1 cellular context compared by ENCODE assay signal in the genomic region with DNA sequence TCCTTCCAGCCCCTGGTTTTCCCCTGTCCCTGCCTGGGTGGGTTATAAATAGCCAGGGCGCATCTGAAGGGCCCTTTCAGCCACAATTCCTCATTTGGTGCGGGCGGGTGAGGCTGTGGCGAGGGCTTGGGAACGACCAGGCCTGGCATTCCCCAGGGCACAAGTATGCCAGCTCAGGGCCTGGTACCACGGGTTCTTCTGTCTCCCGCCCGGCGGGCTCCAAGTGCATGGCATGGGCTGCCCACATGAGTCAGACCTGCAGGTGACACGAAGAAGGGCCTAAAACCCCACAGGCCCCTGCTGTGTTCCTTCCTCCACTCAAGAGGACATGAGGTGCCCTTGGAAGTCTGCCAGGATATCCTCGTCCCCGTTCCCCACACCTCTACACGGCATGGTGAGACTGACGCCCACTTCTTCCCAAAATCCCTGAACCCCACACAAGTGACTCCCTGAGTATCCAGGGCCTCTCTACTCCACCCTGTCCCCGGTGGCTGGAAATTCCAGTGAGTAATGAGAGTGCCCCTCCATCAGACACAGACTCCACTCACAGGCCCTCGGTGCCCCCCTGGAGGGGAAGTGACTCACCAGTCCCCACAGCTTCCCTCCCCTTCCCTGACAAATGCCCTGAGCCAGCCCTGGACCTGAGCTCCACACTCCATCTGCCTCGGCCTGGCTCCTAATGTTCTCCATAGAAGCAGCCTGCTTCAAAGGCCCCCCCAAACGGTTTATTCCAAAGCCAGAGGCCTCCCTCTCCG.
TF ChIP-seq lines count a peak whose summit lies in the region.

No MANE protein-coding gene starts in this region.

TF ChIP-seq in HepG2, 621 proteins besides CTCF, POLR2A, EP300 and RAD21 (continued from another document and continues in another):
- TF ChIP-seq, protein P1, sequence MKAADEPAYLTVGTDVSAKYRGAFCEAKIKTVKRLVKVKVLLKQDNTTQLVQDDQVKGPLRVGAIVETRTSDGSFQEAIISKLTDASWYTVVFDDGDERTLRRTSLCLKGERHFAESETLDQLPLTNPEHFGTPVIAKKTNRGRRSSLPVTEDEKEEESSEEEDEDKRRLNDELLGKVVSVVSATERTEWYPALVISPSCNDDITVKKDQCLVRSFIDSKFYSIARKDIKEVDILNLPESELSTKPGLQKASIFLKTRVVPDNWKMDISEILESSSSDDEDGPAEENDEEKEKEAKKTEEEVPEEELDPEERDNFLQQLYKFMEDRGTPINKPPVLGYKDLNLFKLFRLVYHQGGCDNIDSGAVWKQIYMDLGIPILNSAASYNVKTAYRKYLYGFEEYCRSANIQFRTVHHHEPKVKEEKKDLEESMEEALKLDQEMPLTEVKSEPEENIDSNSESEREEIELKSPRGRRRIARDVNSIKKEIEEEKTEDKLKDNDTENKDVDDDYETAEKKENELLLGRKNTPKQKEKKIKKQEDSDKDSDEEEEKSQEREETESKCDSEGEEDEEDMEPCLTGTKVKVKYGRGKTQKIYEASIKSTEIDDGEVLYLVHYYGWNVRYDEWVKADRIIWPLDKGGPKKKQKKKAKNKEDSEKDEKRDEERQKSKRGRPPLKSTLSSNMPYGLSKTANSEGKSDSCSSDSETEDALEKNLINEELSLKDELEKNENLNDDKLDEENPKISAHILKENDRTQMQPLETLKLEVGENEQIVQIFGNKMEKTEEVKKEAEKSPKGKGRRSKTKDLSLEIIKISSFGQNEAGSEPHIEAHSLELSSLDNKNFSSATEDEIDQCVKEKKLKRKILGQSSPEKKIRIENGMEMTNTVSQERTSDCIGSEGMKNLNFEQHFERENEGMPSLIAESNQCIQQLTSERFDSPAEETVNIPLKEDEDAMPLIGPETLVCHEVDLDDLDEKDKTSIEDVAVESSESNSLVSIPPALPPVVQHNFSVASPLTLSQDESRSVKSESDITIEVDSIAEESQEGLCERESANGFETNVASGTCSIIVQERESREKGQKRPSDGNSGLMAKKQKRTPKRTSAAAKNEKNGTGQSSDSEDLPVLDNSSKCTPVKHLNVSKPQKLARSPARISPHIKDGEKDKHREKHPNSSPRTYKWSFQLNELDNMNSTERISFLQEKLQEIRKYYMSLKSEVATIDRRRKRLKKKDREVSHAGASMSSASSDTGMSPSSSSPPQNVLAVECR (CRISPR knock-in tag; IDR thresholded peaks at IDR 0.05; ENCODE audit: borderline replicate concordance), result no peak
- TF ChIP-seq, protein P2, sequence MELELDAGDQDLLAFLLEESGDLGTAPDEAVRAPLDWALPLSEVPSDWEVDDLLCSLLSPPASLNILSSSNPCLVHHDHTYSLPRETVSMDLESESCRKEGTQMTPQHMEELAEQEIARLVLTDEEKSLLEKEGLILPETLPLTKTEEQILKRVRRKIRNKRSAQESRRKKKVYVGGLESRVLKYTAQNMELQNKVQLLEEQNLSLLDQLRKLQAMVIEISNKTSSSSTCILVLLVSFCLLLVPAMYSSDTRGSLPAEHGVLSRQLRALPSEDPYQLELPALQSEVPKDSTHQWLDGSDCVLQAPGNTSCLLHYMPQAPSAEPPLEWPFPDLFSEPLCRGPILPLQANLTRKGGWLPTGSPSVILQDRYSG (CRISPR knock-in tag; IDR thresholded peaks at IDR 0.05), result no peak
- TF ChIP-seq NFIC (IDR thresholded peaks at IDR 0.05; ENCODE audit: low read length) (no peak), ZNF703 (CRISPR knock-in tag; IDR thresholded peaks at IDR 0.05; ENCODE audit: borderline replicate concordance) (no peak), RBM22 (optimal IDR thresholded peaks at IDR 0.05; ENCODE audit: low read length) (no peak), ZBTB37 (CRISPR knock-in tag; IDR thresholded peaks at IDR 0.05) (no peak), YY1 (IDR thresholded peaks at IDR 0.05; ENCODE audit: insufficient read depth, insufficient replicate concordance, low read depth, low read length) (peak; percentile 10), SOX5 (CRISPR knock-in tag; IDR thresholded peaks at IDR 0.05; ENCODE audit: borderline replicate concordance) (no peak), ZNF720 (CRISPR knock-in tag; IDR thresholded peaks at IDR 0.05) (no peak), TFE3 (CRISPR knock-in tag; IDR thresholded peaks at IDR 0.05) (0 out of 2 replicates have a peak, but pooled peaks have one; percentile 9), ZBTB3 (CRISPR knock-in tag; IDR thresholded peaks at IDR 0.05; ENCODE audit: borderline replicate concordance, low read depth) (no peak), ZNF343 (CRISPR knock-in tag; IDR thresholded peaks at IDR 0.05) (no peak), ZNF205 (CRISPR knock-in tag; IDR thresholded peaks at IDR 0.05) (no peak), ZMYM2 (CRISPR knock-in tag; IDR thresholded peaks at IDR 0.05) (no peak), CBFB (CRISPR knock-in tag; IDR thresholded peaks at IDR 0.05) (no peak), POLR2AphosphoS2 (IDR thresholded peaks at IDR 0.05; ENCODE audit: low read depth, low read length) (no peak), ZNF547 (CRISPR knock-in tag; IDR thresholded peaks at IDR 0.05) (no peak), FOXP4 (CRISPR knock-in tag; IDR thresholded peaks at IDR 0.05) (no peak), ZNF646 (CRISPR knock-in tag; IDR thresholded peaks at IDR 0.05) (no peak), MZF1 (CRISPR knock-in tag; IDR thresholded peaks at IDR 0.05; ENCODE audit: borderline replicate concordance) (no peak), ARNT2 (CRISPR knock-in tag; IDR thresholded peaks at IDR 0.05; ENCODE audit: low read depth) (no peak), ZFP36L2 (CRISPR knock-in tag; IDR thresholded peaks at IDR 0.05) (no peak), NR0B2 (CRISPR knock-in tag; IDR thresholded peaks at IDR 0.05) (no peak), NAIF1 (CRISPR knock-in tag; IDR thresholded peaks at IDR 0.05; ENCODE audit: borderline replicate concordance) (no peak)
- TF ChIP-seq, protein P3, sequence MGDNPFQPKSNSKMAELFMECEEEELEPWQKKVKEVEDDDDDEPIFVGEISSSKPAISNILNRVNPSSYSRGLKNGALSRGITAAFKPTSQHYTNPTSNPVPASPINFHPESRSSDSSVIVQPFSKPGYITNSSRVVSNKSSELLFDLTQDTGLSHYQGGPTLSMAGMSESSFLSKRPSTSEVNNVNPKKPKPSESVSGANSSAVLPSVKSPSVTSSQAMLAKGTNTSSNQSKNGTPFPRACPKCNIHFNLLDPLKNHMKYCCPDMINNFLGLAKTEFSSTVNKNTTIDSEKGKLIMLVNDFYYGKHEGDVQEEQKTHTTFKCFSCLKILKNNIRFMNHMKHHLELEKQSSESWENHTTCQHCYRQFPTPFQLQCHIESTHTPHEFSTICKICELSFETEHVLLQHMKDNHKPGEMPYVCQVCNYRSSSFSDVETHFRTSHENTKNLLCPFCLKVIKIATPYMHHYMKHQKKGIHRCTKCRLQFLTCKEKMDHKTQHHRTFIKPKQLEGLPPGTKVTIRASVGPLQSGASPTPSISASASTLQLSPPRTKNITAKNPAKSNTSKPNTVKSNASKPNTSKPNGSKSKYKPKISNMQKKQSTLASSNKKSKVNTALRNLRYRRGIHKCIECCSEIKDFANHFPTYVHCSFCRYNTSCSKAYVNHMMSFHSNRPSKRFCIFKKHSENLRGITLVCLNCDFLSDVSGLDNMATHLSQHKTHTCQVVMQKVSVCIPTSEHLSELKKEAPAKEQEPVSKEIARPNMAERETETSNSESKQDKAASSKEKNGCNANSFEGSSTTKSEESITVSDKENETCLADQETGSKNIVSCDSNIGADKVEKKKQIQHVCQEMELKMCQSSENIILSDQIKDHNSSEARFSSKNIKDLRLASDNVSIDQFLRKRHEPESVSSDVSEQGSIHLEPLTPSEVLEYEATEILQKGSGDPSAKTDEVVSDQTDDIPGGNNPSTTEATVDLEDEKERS (CRISPR knock-in tag; IDR thresholded peaks at IDR 0.05), result no peak
- TF ChIP-seq, protein P4, sequence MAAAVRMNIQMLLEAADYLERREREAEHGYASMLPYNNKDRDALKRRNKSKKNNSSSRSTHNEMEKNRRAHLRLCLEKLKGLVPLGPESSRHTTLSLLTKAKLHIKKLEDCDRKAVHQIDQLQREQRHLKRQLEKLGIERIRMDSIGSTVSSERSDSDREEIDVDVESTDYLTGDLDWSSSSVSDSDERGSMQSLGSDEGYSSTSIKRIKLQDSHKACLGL (CRISPR knock-in tag; IDR thresholded peaks at IDR 0.05), result no peak
- TF ChIP-seq, protein P5, sequence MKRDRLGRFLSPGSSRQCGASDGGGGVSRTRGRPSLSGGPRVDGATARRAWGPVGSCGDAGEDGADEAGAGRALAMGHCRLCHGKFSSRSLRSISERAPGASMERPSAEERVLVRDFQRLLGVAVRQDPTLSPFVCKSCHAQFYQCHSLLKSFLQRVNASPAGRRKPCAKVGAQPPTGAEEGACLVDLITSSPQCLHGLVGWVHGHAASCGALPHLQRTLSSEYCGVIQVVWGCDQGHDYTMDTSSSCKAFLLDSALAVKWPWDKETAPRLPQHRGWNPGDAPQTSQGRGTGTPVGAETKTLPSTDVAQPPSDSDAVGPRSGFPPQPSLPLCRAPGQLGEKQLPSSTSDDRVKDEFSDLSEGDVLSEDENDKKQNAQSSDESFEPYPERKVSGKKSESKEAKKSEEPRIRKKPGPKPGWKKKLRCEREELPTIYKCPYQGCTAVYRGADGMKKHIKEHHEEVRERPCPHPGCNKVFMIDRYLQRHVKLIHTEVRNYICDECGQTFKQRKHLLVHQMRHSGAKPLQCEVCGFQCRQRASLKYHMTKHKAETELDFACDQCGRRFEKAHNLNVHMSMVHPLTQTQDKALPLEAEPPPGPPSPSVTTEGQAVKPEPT (CRISPR knock-in tag; IDR thresholded peaks at IDR 0.05; ENCODE audit: low read depth), result no peak
